ENCODE assay signal across 8 cellular contexts in the genomic region with DNA sequence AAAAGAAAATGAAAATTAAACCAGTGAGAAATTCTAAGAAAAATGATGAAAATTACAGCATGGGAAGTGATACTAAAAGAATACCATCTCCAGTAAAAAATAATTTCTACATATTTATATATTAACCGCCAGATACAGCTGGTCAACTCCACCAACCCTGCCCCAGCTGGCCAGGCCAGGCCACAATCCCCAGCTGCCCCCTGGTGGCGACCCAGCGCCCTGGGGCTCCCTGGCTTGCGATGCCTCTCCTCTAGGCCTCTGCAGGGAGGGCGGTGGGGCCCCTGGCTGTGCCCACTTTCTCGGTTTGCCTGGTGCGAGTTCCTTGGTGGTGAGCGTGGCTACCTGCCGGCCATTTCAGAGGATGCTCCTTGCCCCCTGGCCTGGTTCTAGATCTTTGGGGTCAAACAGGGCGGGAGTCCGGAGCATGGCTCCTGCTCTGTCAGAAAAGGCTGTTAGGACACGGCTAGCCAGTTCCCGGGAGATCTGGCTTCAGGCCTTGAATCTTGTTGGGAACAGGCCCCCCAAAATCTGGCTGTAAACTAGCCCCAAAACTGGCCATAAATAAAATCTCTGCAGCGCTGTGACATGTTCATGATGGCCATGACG. TPM values are rescaled to one million over a fixed set of nuclear protein-coding genes. Genes with fewer than 3 reads are reported as not detected.
A peak's percentile ranks its signal among the peaks of the same experiment; 100 is the strongest.
DNase-seq lines count a peak whose midpoint lies in the region; ATAC-seq and TF ChIP-seq lines count a peak whose summit lies in the region.

No MANE protein-coding gene starts in this region.

- in situ Hi-C loops in G401 (cut with HindIII; ENCODE audit: low sequenced_read_pairs), result no loop called here

- peak overlapping the region in 7 of 12 donors; percentile 80 to 98 (median 95) for H3K27ac ChIP-seq in heart left ventricle

- intact Hi-C loops in heart left ventricle (cut with DNase I), result loop anchor here in 7 of 10 donors (1.0 to 10.0 kb wide), 7 partner anchors 42 to 348 kb away; no protein-coding TSS in a partner anchor

- H3K4me3 ChIP-seq in heart left ventricle, result no peak overlapping the region

- H3K4me1 ChIP-seq in heart left ventricle, result peaks cover 6 to 54% (median 41%) of the 10 kb centered on the region in 12 donors

- no peaks in the 10 kb centered on the region for H3K27me3 ChIP-seq in heart left ventricle

- WGBS in heart left ventricle, 4 donors, result 50 to 60% (median 52%) methylated on average over 13 to 15 of the region's 15 CpGs

- ATAC-seq in heart left ventricle, result peak; percentile 52 to 66 (median 60)
- ATAC-seq in GM21825 (IDR thresholded peaks at IDR 0.05; ENCODE audit: unreplicated experiment), result no peak

- peaks cover 0 to 31% (median 24%) of the 10 kb centered on the region in 9 donors for H3K36me3 ChIP-seq in heart left ventricle

- TF ChIP-seq CTCF in heart left ventricle (IDR thresholded peaks at IDR 0.05), result peak; percentile 95 to 100 (median 97)

- no peak for TF ChIP-seq POLR2A in heart left ventricle (IDR thresholded peaks at IDR 0.05)

- peak; percentile 57 for DNase-seq in G401 (ENCODE audit: low spot score)
- DNase-seq in HT-29 (ENCODE audit: low spot score), result peak; percentile 80
- peak; percentile 36 for DNase-seq in T-helper 22 cell (ENCODE audit: low read depth)
- peak; percentile 31 for DNase-seq in amniotic stem cell (lab: John Stamatoyannopoulos, UW)
- peak; percentile 84 to 93 (median 85) for DNase-seq in heart left ventricle
- DNase-seq in pulmonary artery endothelial cell (ENCODE audit: low read depth, low spot score), result peak; percentile 27
- no peak for DNase-seq in NCI-H1048 (lab: John Stamatoyannopoulos, UW)

- no peaks in the 10 kb centered on the region for H3K9me3 ChIP-seq in heart left ventricle

RNA-seq across cellular contexts. Expression of gene GLIS2, which starts 14.5 kb away (rescaled TPM):
- 0.44 and 0.80 TPM in 2 replicates for total RNA-seq in G401 (2014; rRNA removed; shearing (Covaris generic))
- 6.7 and 7.4 TPM in 2 replicates for total RNA-seq in HT-29 (2014; rRNA removed; shearing (Covaris generic))
- total RNA-seq in heart left ventricle (10 to 100 TPM in 7 of 9 donors, 1 to 10 TPM in 2; 7.6 to 23.4 (median 12.7) TPM), pulmonary artery endothelial cell (1.1 and 1.6 TPM in 2 replicates)
- polyA plus RNA-seq in heart left ventricle, result 10 to 100 TPM in 1 of 2 donors, 1 to 10 TPM in 1; 7.7 to 14.2 TPM

RNA-seq across cellular contexts. Expression of gene PAM16, which starts 20.7 kb away (rescaled TPM):
- 68.3 and 83.9 TPM in 2 replicates for total RNA-seq in G401 (2014; rRNA removed; shearing (Covaris generic))
- total RNA-seq in HT-29 (2014; rRNA removed; shearing (Covaris generic)), result 159 and 165 TPM in 2 replicates
- total RNA-seq in heart left ventricle (10 to 100 TPM; 32.7 to 96.9 (median 60.9) TPM), pulmonary artery endothelial cell (20.5 and 26.4 TPM in 2 replicates)
- 100 to 1,000 TPM; 109 to 210 TPM for polyA plus RNA-seq in heart left ventricle

RNA-seq across cellular contexts. Expression of gene VASN, which starts 41.3 kb away (rescaled TPM):
- 9.9 and 14.4 TPM in 2 replicates for total RNA-seq in G401 (2014; rRNA removed; shearing (Covaris generic))
- 1.8 and 2.2 TPM in 2 replicates for total RNA-seq in HT-29 (2014; rRNA removed; shearing (Covaris generic))
- total RNA-seq in heart left ventricle (10 to 100 TPM in 3 of 9 donors, 1 to 10 TPM in 6; 3.8 to 20.0 (median 6.2) TPM), pulmonary artery endothelial cell (0.04 and 0.20 TPM in 2 replicates)
- 10 to 100 TPM in 1 of 2 donors, 1 to 10 TPM in 1; 6.1 to 14.9 TPM for polyA plus RNA-seq in heart left ventricle

RNA-seq across cellular contexts. Expression of gene TFAP4, which starts 57.6 kb away (rescaled TPM):
- total RNA-seq in G401 (2014; rRNA removed; shearing (Covaris generic)), result 14.5 and 38.3 TPM in 2 replicates
- total RNA-seq in HT-29 (2014; rRNA removed; shearing (Covaris generic)), result 40.7 and 51.7 TPM in 2 replicates
- total RNA-seq in heart left ventricle (1 to 10 TPM; 1.7 to 5.5 (median 3.3) TPM), pulmonary artery endothelial cell (9.4 and 13.6 TPM in 2 replicates)
- 1 to 10 TPM; 2.5 to 3.1 TPM for polyA plus RNA-seq in heart left ventricle
